Comparison of ENCODE assay signal across 9 cellular contexts in genomic region chr11:72240461-72241289, GRCh38. TPM values are rescaled to one million over a fixed set of nuclear protein-coding genes. Genes with fewer than 3 reads are reported as not detected.
DNase-seq lines count a peak whose midpoint lies in the region; ATAC-seq and TF ChIP-seq lines count a peak whose summit lies in the region.
"Had no signal": no experiment of that assay in that cellular context is flagged by ENCODE, and none has a peak within 500 bp of the region (broad histone marks: within the 10 kb centered on the region; RNA-seq: fewer than 3 reads in every experiment).

No MANE protein-coding gene starts in this region.

- H3K14ac ChIP-seq in H9 (ENCODE audit: insufficient read depth, low read length) = no peak overlapping the region; the same call in 1 of the 2 replicates

- no peak overlapping the region for H3K9ac ChIP-seq in H9 (ENCODE audit: extremely low read depth, insufficient read length, low read length)

- no peak overlapping the region for H4K5ac ChIP-seq in H9 (ENCODE audit: insufficient read length, low read depth, low read length)

- H3K23me2 ChIP-seq in H9 (ENCODE audit: insufficient read length, low read depth, low read length, poor library complexity, severe bottlenecking) = peaks cover 31% of the 10 kb centered on the region

- no peaks in the 10 kb centered on the region for H3K79me1 ChIP-seq in H9 (ENCODE audit: insufficient read depth, low read depth, low read length, poor library complexity, severe bottlenecking)

- no peak overlapping the region for H3K4ac ChIP-seq in H9 (ENCODE audit: low read depth, low read length)

- peaks cover 33 to 48% of the 10 kb centered on the region in 2 experiments for H3K4me1 Mint-ChIP-seq in H9
- H3K4me1 Mint-ChIP-seq in naive thymus-derived CD4-positive, alpha-beta T cell = peaks cover 20 to 44% (median 32%) of the 10 kb centered on the region in 7 donors

- H3K36me3 ChIP-seq in naive thymus-derived CD4-positive, alpha-beta T cell (ENCODE audit: control insufficient read depth in 2 of 3, insufficient read depth in 3 of 3, low read length in 3 of 3) = peaks cover 0 to 22% (median 0%) of the 10 kb centered on the region in 3 experiments

- POLR2A ChIA-PET in naive thymus-derived CD4-positive, alpha-beta T cell (lab: Charles Lee) = interaction anchor here (0.7 to 1.1 kb wide), 4 partner anchors 8 to 17 kb away, joined by 3 to 5 read pairs (median 3); partner anchors contain the start of gene INPPL1

- TF ChIP-seq CTCF in H9 (conservative IDR thresholded peaks at IDR 0.05) = no peak

- peak; percentile 24 for ATAC-seq in naive thymus-derived CD4-positive, alpha-beta T cell
- no peak for ATAC-seq in GM21390 (IDR thresholded peaks at IDR 0.05; ENCODE audit: unreplicated experiment)
- no peak for ATAC-seq in GM18505 (IDR thresholded peaks at IDR 0.05; ENCODE audit: unreplicated experiment)

- H2BK120ac ChIP-seq in H9 (ENCODE audit: low read depth, low read length, poor library complexity, severe bottlenecking) = no peak overlapping the region

- H3K79me2 ChIP-seq in H9 (ENCODE audit: insufficient read depth, low read length) = no peaks in the 10 kb centered on the region

- no peak overlapping the region for H3K23ac ChIP-seq in H9 (ENCODE audit: insufficient read length, low read depth, low read length)

- H4K20me1 ChIP-seq in H9 (ENCODE audit: control insufficient read depth, insufficient read depth, insufficient read length) = peaks cover 2% of the 10 kb centered on the region

- H3K27me3 Mint-ChIP-seq in H9 (ENCODE audit: low read depth) = peaks cover 42% of the 10 kb centered on the region
- H3K27me3 Mint-ChIP-seq in naive thymus-derived CD4-positive, alpha-beta T cell = peaks cover 30 to 51% (median 40%) of the 10 kb centered on the region in 5 donors

- H3K27ac Mint-ChIP-seq in H9 = no peak overlapping the region
- peak overlapping the region in 1 of 9 donors; percentile 70 for H3K27ac Mint-ChIP-seq in naive thymus-derived CD4-positive, alpha-beta T cell

- DNase-seq in AG08395 (ENCODE audit: low spot score) = peak; percentile 21
- DNase-seq in H9 = no peak
- peak; percentile 17 for DNase-seq in dermis blood vessel endothelial cell
- DNase-seq in naive thymus-derived CD4-positive, alpha-beta T cell = peak in 1 of 9 donors; percentile 16
- no peak for DNase-seq in RPMI8226
- no peak for DNase-seq in NCI-H510A treated with DMSO at 0.1 percent for 48 hours (lab: John Stamatoyannopoulos, UW)

- peak overlapping the region; percentile 51 for H3K4me2 ChIP-seq in H9 (ENCODE audit: insufficient read depth, insufficient read length, low read length)

- peak overlapping the region; percentile 61 to 85 for H3K4me3 Mint-ChIP-seq in H9
- H3K4me3 Mint-ChIP-seq in naive thymus-derived CD4-positive, alpha-beta T cell = peak overlapping the region; percentile 68 to 86 (median 76)

- H3T11ph ChIP-seq in H9 (ENCODE audit: low read length) = no peak overlapping the region

- no peak overlapping the region for H3K56ac ChIP-seq in H9 (ENCODE audit: insufficient read length, low read depth, low read length)

- no peak overlapping the region for H2AK5ac ChIP-seq in H9 (ENCODE audit: insufficient read length, low read length)

- no peaks in the 10 kb centered on the region for H3K9me3 ChIP-seq in H9 (ENCODE audit: control insufficient read depth, low read depth, low read length)
- no peaks in the 10 kb centered on the region for H3K9me3 ChIP-seq in naive thymus-derived CD4-positive, alpha-beta T cell (ENCODE audit: control insufficient read depth in 2 of 3, low read length in 3 of 3)

- H2BK12ac ChIP-seq in H9 (ENCODE audit: insufficient read length, low read depth, low read length) = no peak overlapping the region

- no peak overlapping the region for H2BK20ac ChIP-seq in H9 (ENCODE audit: low read depth, low read length, poor library complexity, severe bottlenecking)

- H2BK5ac ChIP-seq in H9 (ENCODE audit: insufficient read length, low read length) = no peak overlapping the region

- H4K8ac ChIP-seq in H9 (replicated peaks; ENCODE audit: insufficient read length, low read depth, low read length) = no peak overlapping the region

- no peak overlapping the region for H2AFZ ChIP-seq in H9 (ENCODE audit: low read length)

- no peak for TF ChIP-seq POLR2A in GM18505 (IDR thresholded peaks at IDR 0.05; ENCODE audit: borderline replicate concordance, extremely low read depth, insufficient read depth, insufficient read length)

- intact Hi-C loops in naive thymus-derived CD4-positive, alpha-beta T cell (cut with micrococcal nuclease) = no loop called here

- peaks cover 0 to 6% of the 10 kb centered on the region in 2 experiments; a peak in 3 of 5 replicates for H3K9me3 Mint-ChIP-seq in H9
- peaks cover 0 to 2% (median 0%) of the 10 kb centered on the region in 11 donors for H3K9me3 Mint-ChIP-seq in naive thymus-derived CD4-positive, alpha-beta T cell

- peaks cover 5 to 24% (median 8%) of the 10 kb centered on the region in 3 experiments for H3K36me3 Mint-ChIP-seq in H9 (ENCODE audit: insufficient read depth in 1 of 3, low read depth in 3 of 3)
- H3K36me3 Mint-ChIP-seq in naive thymus-derived CD4-positive, alpha-beta T cell = peaks cover 0 to 11% (median 0%) of the 10 kb centered on the region in 5 donors

- CTCF ChIA-PET in naive thymus-derived CD4-positive, alpha-beta T cell (lab: Charles Lee) = no interaction called here

- peak overlapping the region; percentile 24 for H3K4me3 ChIP-seq in naive thymus-derived CD4-positive, alpha-beta T cell (ENCODE audit: low read length)

- no peak overlapping the region for H4K91ac ChIP-seq in H9 (ENCODE audit: insufficient read length, low read depth, low read length)

- no CpG with 5 or more reads among the region's 44 CpGs for WGBS in H9 (ENCODE audit: extremely low coverage, insufficient read length, low lambda C conversion rate)

- peaks cover 59% of the 10 kb centered on the region for H3K27me3 ChIP-seq in H9 (ENCODE audit: insufficient read depth, low read length)
- H3K27me3 ChIP-seq in naive thymus-derived CD4-positive, alpha-beta T cell (ENCODE audit: control insufficient read depth in 2 of 2, insufficient read depth in 2 of 2, low read length in 2 of 2) = peaks cover 0 to 34% of the 10 kb centered on the region in 2 donors

- H3K27ac ChIP-seq in H9 (ENCODE audit: insufficient read length, low read depth, low read length) = no peak overlapping the region
- no peak overlapping the region for H3K27ac ChIP-seq in naive thymus-derived CD4-positive, alpha-beta T cell (ENCODE audit: low read depth, low read length)

- H3K4me1 ChIP-seq in H9 (ENCODE audit: insufficient read depth, low read length) = peaks cover 5% of the 10 kb centered on the region; the same call in 1 of the 2 replicates
- peaks cover 0 to 15% of the 10 kb centered on the region in 2 donors for H3K4me1 ChIP-seq in naive thymus-derived CD4-positive, alpha-beta T cell (ENCODE audit: control insufficient read depth in 2 of 2, insufficient read depth in 2 of 2, low read length in 2 of 2)

- peak overlapping the region; percentile 10 for H3K18ac ChIP-seq in H9 (ENCODE audit: insufficient read length, low read depth, low read length)

- no peak overlapping the region for H2BK15ac ChIP-seq in H9 (ENCODE audit: low read depth, low read length)

RNA-seq across cellular contexts. Expression of gene PHOX2A, which starts 3.3 kb away (rescaled TPM):
- total RNA-seq in H9 (2021) (1.1 and 1.4 TPM in 2 replicates), dermis blood vessel endothelial cell (not detected in 2 replicates)
- not detected for total RNA-seq in naive thymus-derived CD4-positive, alpha-beta T cell
- polyA plus RNA-seq in naive thymus-derived CD4-positive, alpha-beta T cell = not detected
- total RNA-seq: M059J had no signal

RNA-seq across cellular contexts. Expression of gene INPPL1, which starts 16.1 kb away (rescaled TPM):
- total RNA-seq in H9 (2021) = 207 and 214 TPM in 2 replicates
- 49.9 and 65.3 TPM in 2 replicates for total RNA-seq in dermis blood vessel endothelial cell
- 100 to 1,000 TPM; 103 to 182 (median 134) TPM for total RNA-seq in naive thymus-derived CD4-positive, alpha-beta T cell
- 1 to 10 TPM; 4.1 to 6.3 TPM for polyA plus RNA-seq in naive thymus-derived CD4-positive, alpha-beta T cell

RNA-seq across cellular contexts. Expression of gene FOLR2, which starts 24.1 kb away (rescaled TPM):
- total RNA-seq in H9 (2021) = not detected in 2 replicates
- total RNA-seq in dermis blood vessel endothelial cell = not detected in 2 replicates
- total RNA-seq in naive thymus-derived CD4-positive, alpha-beta T cell = 1 to 10 TPM in 3 of 5 experiments, not detected in 2; 1.1 to 2.6 (median 2.4) TPM
- polyA plus RNA-seq in naive thymus-derived CD4-positive, alpha-beta T cell = not detected
- total RNA-seq: M059J had no signal

RNA-seq across cellular contexts. Expression of gene FOLR1, which starts 48.7 kb away (rescaled TPM):
- total RNA-seq in H9 (2021) (0.92 and 1.2 TPM in 2 replicates), dermis blood vessel endothelial cell (0.14 and 0.68 TPM in 2 replicates)
- not detected for total RNA-seq in naive thymus-derived CD4-positive, alpha-beta T cell
- polyA plus RNA-seq in naive thymus-derived CD4-positive, alpha-beta T cell = not detected

Comparison
In these comparisons a context has a peak if more than half of its experiments do, and no peak if none do; other contexts are left out.
1. DNase-seq: peak in AG08395 (single experiment) and dermis blood vessel endothelial cell (single experiment); none in H9 (single experiment), RPMI8226 (single experiment) and NCI-H510A treated with DMSO at 0.1 percent for 48 hours (single experiment).